In genomic region chr5:126280343-126280742, GRCh38 we compare ENCODE assay signal across 24 cellular contexts.
"Had no signal": no experiment of that assay in that cellular context is flagged by ENCODE, and none has a peak within 500 bp of the region (broad histone marks: within the 10 kb centered on the region; RNA-seq: fewer than 3 reads in every experiment).

No MANE protein-coding gene starts in this region.

- H3K4me1 Mint-ChIP-seq: endodermal cell; memory B cell; natural killer cell; stimulated activated effector memory CD8-positive, alpha-beta T cell treated with anti-CD3 and anti-CD28 coated beads, Interleukin-12 subunit alpha, Interleukin-12 subunit beta, amount 100 ng/mL, for 72 hours had no signal

- H3K4me1 ChIP-seq: lower lobe of right lung, pancreas, right lobe of liver, suprapubic skin, tibial artery, upper lobe of left lung, uterus had no signal

- H3K9me3 Mint-ChIP-seq: endodermal cell; memory B cell; natural killer cell; stimulated activated effector memory CD8-positive, alpha-beta T cell treated with anti-CD3 and anti-CD28 coated beads, Interleukin-12 subunit alpha, Interleukin-12 subunit beta, amount 100 ng/mL, for 72 hours had no signal

- ATAC-seq: left lobe of liver; lower lobe of right lung; natural killer cell; pancreas; right lobe of liver; stimulated activated effector memory CD8-positive, alpha-beta T cell treated with anti-CD3 and anti-CD28 coated beads, Interleukin-12 subunit alpha, Interleukin-12 subunit beta, amount 100 ng/mL, for 72 hours; stimulated activated naive CD8-positive, alpha-beta T cell treated with anti-CD3 and anti-CD28 coated beads, Interleukin-15, Interleukin-2, amounts not matched to agents 100 U/mL and 50 U/mL, for 24 hours had no signal

- H3K27ac ChIP-seq: coronary artery, lower lobe of right lung, pancreas, right lobe of liver, suprapubic skin, tibial artery, upper lobe of left lung, uterus had no signal

- H3K27me3 ChIP-seq: pancreas, right lobe of liver, tibial artery, upper lobe of left lung, uterus had no signal

- H3K4me3 ChIP-seq: coronary artery, lower lobe of right lung, pancreas, right lobe of liver, suprapubic skin, tibial artery, upper lobe of left lung, uterus had no signal

- H3K9me3 ChIP-seq: lower lobe of right lung, pancreas, right lobe of liver, suprapubic skin, tibial artery, upper lobe of left lung, uterus had no signal

- H3K36me3 Mint-ChIP-seq: memory B cell; mesothelial cell of epicardium; natural killer cell; stimulated activated effector memory CD8-positive, alpha-beta T cell treated with anti-CD3 and anti-CD28 coated beads, Interleukin-12 subunit alpha, Interleukin-12 subunit beta, amount 100 ng/mL, for 72 hours had no signal

- H3K4me3 Mint-ChIP-seq: endodermal cell; memory B cell; mesothelial cell of epicardium; natural killer cell; neural crest cell; stimulated activated effector memory CD8-positive, alpha-beta T cell treated with anti-CD3 and anti-CD28 coated beads, Interleukin-12 subunit alpha, Interleukin-12 subunit beta, amount 100 ng/mL, for 72 hours had no signal

- H3K36me3 ChIP-seq: lower lobe of right lung, pancreas, right lobe of liver, suprapubic skin, tibial artery, upper lobe of left lung, uterus had no signal

- DNase-seq: effector CD4-positive, alpha-beta T cell; endodermal cell; erythroblast; foreskin melanocyte; kidney glomerular epithelial cell; lower lobe of right lung; natural killer cell; nucleus accumbens; pancreas; right lobe of liver; stimulated activated CD4-positive, alpha-beta T cell treated with anti-CD3 and anti-CD28 coated beads, Interleukin-4, amount 100 ng/mL, for 1 hour; stimulated activated CD8-positive, alpha-beta memory T cell treated with anti-CD3 and anti-CD28 coated beads, Interleukin-4, amount 100 ng/mL, for 48 hours; stimulated activated naive CD8-positive, alpha-beta T cell treated with anti-CD3 and anti-CD28 coated beads, Interleukin-15, Interleukin-2, amounts not matched to agents 100 U/mL and 50 U/mL, for 24 hours; tibial artery; upper lobe of left lung; uterus had no signal

- H3K27ac Mint-ChIP-seq: endodermal cell; memory B cell; mesothelial cell of epicardium; natural killer cell; progenitor cell of endocrine pancreas; stimulated activated effector memory CD8-positive, alpha-beta T cell treated with anti-CD3 and anti-CD28 coated beads, Interleukin-12 subunit alpha, Interleukin-12 subunit beta, amount 100 ng/mL, for 72 hours had no signal
